ENCODE assay signal across 11 cellular contexts in genomic region chr6:52546678-52547077, GRCh38. TPM values are rescaled to one million over a fixed set of nuclear protein-coding genes. Genes with fewer than 3 reads are reported as not detected.
DNase-seq lines count a peak whose midpoint lies in the region; ATAC-seq and TF ChIP-seq lines count a peak whose summit lies in the region.
"Had no signal": no experiment of that assay in that cellular context is flagged by ENCODE, and none has a peak within 500 bp of the region (broad histone marks: within the 10 kb centered on the region; RNA-seq: fewer than 3 reads in every experiment).

No MANE protein-coding gene starts in this region.

- H3K9me3 Mint-ChIP-seq in H9 = no peaks in the 10 kb centered on the region
- no peaks in the 10 kb centered on the region for H3K9me3 Mint-ChIP-seq in activated T-cell treated with anti-CD3 and anti-CD28 coated beads, Interleukin-2, amount 50 U/mL, for 72 hours

- H3T11ph ChIP-seq in H9 (ENCODE audit: low read length) = no peak overlapping the region

- H3K4me3 Mint-ChIP-seq in H9 = no peak overlapping the region
- H3K4me3 Mint-ChIP-seq in activated T-cell treated with anti-CD3 and anti-CD28 coated beads, Interleukin-2, amount 50 U/mL, for 72 hours = no peak overlapping the region
- H3K4me3 Mint-ChIP-seq: activated naive CD8-positive, alpha-beta T cell had no signal

- H4K20me1 ChIP-seq in H9 (ENCODE audit: control insufficient read depth, insufficient read depth, insufficient read length) (no peaks in the 10 kb centered on the region), osteoblast (ENCODE audit: insufficient read depth, low read length) (peaks cover 5% of the 10 kb centered on the region)

- peak overlapping the region in 2 of 3 experiments; percentile 6 to 36; a peak in 1 of 7 replicates for H3K27ac Mint-ChIP-seq in H9
- H3K27ac Mint-ChIP-seq in activated T-cell treated with anti-CD3 and anti-CD28 coated beads, Interleukin-2, amount 50 U/mL, for 72 hours = no peak overlapping the region
- H3K27ac Mint-ChIP-seq: activated naive CD8-positive, alpha-beta T cell; progenitor cell of endocrine pancreas had no signal

- no peak overlapping the region for H2BK12ac ChIP-seq in H9 (ENCODE audit: insufficient read length, low read depth, low read length)

- H3K4me1 Mint-ChIP-seq in H9 = peaks cover 49 to 58% of the 10 kb centered on the region in 2 experiments
- peaks cover 17% of the 10 kb centered on the region for H3K4me1 Mint-ChIP-seq in activated T-cell treated with anti-CD3 and anti-CD28 coated beads, Interleukin-2, amount 50 U/mL, for 72 hours (ENCODE audit: low read depth)

- TF ChIP-seq CTCF in H9 (conservative IDR thresholded peaks at IDR 0.05) = no peak
- no peak for TF ChIP-seq CTCF in osteoblast (IDR thresholded peaks at IDR 0.05; ENCODE audit: extremely low read depth, low read depth, low read length)
- no peak for TF ChIP-seq CTCF in sigmoid colon (IDR thresholded peaks at IDR 0.05)

- H3K23ac ChIP-seq in H9 (ENCODE audit: insufficient read length, low read depth, low read length) = no peak overlapping the region

- H3K4me2 ChIP-seq in H9 (ENCODE audit: insufficient read depth, insufficient read length, low read length) = no peak overlapping the region
- H3K4me2 ChIP-seq in osteoblast (ENCODE audit: insufficient read depth, low read length) = no peak overlapping the region

- no peaks in the 10 kb centered on the region for H3K36me3 Mint-ChIP-seq in H9 (ENCODE audit: insufficient read depth in 1 of 3, low read depth in 3 of 3)
- H3K36me3 Mint-ChIP-seq in activated T-cell treated with anti-CD3 and anti-CD28 coated beads, Interleukin-2, amount 50 U/mL, for 72 hours (ENCODE audit: insufficient read depth in 2 of 2) = no peaks in the 10 kb centered on the region

- H2BK120ac ChIP-seq in H9 (ENCODE audit: low read depth, low read length, poor library complexity, severe bottlenecking) = no peak overlapping the region

- H4K91ac ChIP-seq in H9 (ENCODE audit: insufficient read length, low read depth, low read length) = no peak overlapping the region

- H3K36me3 ChIP-seq in osteoblast (ENCODE audit: insufficient read depth, low read length) = peaks cover 56% of the 10 kb centered on the region
- H3K36me3 ChIP-seq in sigmoid colon = no peaks in the 10 kb centered on the region

- H2BK20ac ChIP-seq in H9 (ENCODE audit: low read depth, low read length, poor library complexity, severe bottlenecking) = no peak overlapping the region

- H3K9ac ChIP-seq in H9 (ENCODE audit: extremely low read depth, insufficient read length, low read length) = no peak overlapping the region

- TF ChIP-seq EP300 in sigmoid colon (IDR thresholded peaks at IDR 0.05) = no peak

- no peak overlapping the region for H3K56ac ChIP-seq in H9 (ENCODE audit: insufficient read length, low read depth, low read length)

- H3K14ac ChIP-seq in H9 (ENCODE audit: insufficient read depth, low read length) = no peak overlapping the region

- TF ChIP-seq POLR2A in sigmoid colon (IDR thresholded peaks at IDR 0.05) = no peak

- intact Hi-C loops in sigmoid colon (cut with DNase I) = no loop called here

- WGBS in H9 (ENCODE audit: extremely low coverage, insufficient read length, low lambda C conversion rate) = no CpG with 5 or more reads among the region's 3 CpGs
- 78 to 91% methylated on average over 3 of the region's 3 CpGs for WGBS in sigmoid colon, 2 donors

- no peak overlapping the region for H2AFZ ChIP-seq in H9 (ENCODE audit: low read length)
- H2AFZ ChIP-seq in osteoblast (ENCODE audit: low read length) = no peak overlapping the region

- no peak overlapping the region for H2AK5ac ChIP-seq in H9 (ENCODE audit: insufficient read length, low read length)

- ATAC-seq in GM19025 (IDR thresholded peaks at IDR 0.05; ENCODE audit: low read depth, unreplicated experiment) (peak; percentile 88), HG03457 (IDR thresholded peaks at IDR 0.05; ENCODE audit: unreplicated experiment) (peak; percentile 60)
- ATAC-seq in activated T-cell treated with anti-CD3 and anti-CD28 coated beads, Interleukin-2, amount 50 U/mL, for 72 hours (replicated peaks in 1 of 2) = no peak

- H3K4me1 ChIP-seq in H9 (ENCODE audit: insufficient read depth, low read length) (peaks cover 12% of the 10 kb centered on the region), osteoblast (ENCODE audit: insufficient read depth, low read length) (peaks cover 98% of the 10 kb centered on the region), sigmoid colon (peaks cover 0 to 85% (median 79%) of the 10 kb centered on the region in 4 donors)

- no peak overlapping the region for H3K4ac ChIP-seq in H9 (ENCODE audit: low read depth, low read length)

- H3K9me3 ChIP-seq in H9 (ENCODE audit: control insufficient read depth, low read depth, low read length) (no peaks in the 10 kb centered on the region), osteoblast (ENCODE audit: low read depth, low read length) (no peaks in the 10 kb centered on the region), sigmoid colon (no peaks in the 10 kb centered on the region)

- no peak overlapping the region for H2BK15ac ChIP-seq in H9 (ENCODE audit: low read depth, low read length)

- no peaks in the 10 kb centered on the region for H3K23me2 ChIP-seq in H9 (ENCODE audit: insufficient read length, low read depth, low read length, poor library complexity, severe bottlenecking)

- DNase-seq in H9 = no peak
- no peak for DNase-seq in osteoblast (ENCODE audit: insufficient read length, low spot score, missing footprints)
- no peak for DNase-seq in AG20443 (ENCODE audit: low spot score)
- DNase-seq in sigmoid colon = no peak
- no peak for DNase-seq in substantia nigra (lab: John Stamatoyannopoulos, UW)
- no peak for DNase-seq in activated T-cell treated with anti-CD3 and anti-CD28 coated beads, Interleukin-2, amount 50 U/mL, for 72 hours
- DNase-seq: erythroblast had no signal

- H3K4me3 ChIP-seq in osteoblast (ENCODE audit: insufficient read depth, low read length) (no peak overlapping the region), sigmoid colon (no peak overlapping the region)

- no peaks in the 10 kb centered on the region for H3K79me1 ChIP-seq in H9 (ENCODE audit: insufficient read depth, low read depth, low read length, poor library complexity, severe bottlenecking)

- H3K27me3 ChIP-seq in H9 (ENCODE audit: insufficient read depth, low read length) (no peaks in the 10 kb centered on the region), osteoblast (ENCODE audit: insufficient read depth, low read length) (no peaks in the 10 kb centered on the region), sigmoid colon (no peaks in the 10 kb centered on the region)

- H3K27me3 Mint-ChIP-seq in H9 (ENCODE audit: low read depth) = no peaks in the 10 kb centered on the region
- H3K27me3 Mint-ChIP-seq in activated T-cell treated with anti-CD3 and anti-CD28 coated beads, Interleukin-2, amount 50 U/mL, for 72 hours (ENCODE audit: low read depth) = no peaks in the 10 kb centered on the region
- H3K27me3 Mint-ChIP-seq: activated naive CD8-positive, alpha-beta T cell; progenitor cell of endocrine pancreas had no signal

- H2BK5ac ChIP-seq in H9 (ENCODE audit: insufficient read length, low read length) = no peak overlapping the region

- H4K8ac ChIP-seq in H9 (replicated peaks; ENCODE audit: insufficient read length, low read depth, low read length) = no peak overlapping the region

- no peak overlapping the region for H3K18ac ChIP-seq in H9 (ENCODE audit: insufficient read length, low read depth, low read length)

- no peak overlapping the region for H4K5ac ChIP-seq in H9 (ENCODE audit: insufficient read length, low read depth, low read length)

- H3K27ac ChIP-seq in H9 (ENCODE audit: insufficient read length, low read depth, low read length) (no peak overlapping the region), osteoblast (ENCODE audit: low read depth, low read length) (peak overlapping the region; percentile 82), sigmoid colon (no peak overlapping the region), substantia nigra (ENCODE audit: low read depth, low read length, poor library complexity, severe bottlenecking) (no peak overlapping the region)

- H3K79me2 ChIP-seq in H9 (ENCODE audit: insufficient read depth, low read length) (peaks cover 10% of the 10 kb centered on the region; the same call in 1 of the 2 replicates), osteoblast (ENCODE audit: insufficient read depth, low read length) (peaks cover 99% of the 10 kb centered on the region)

RNA-seq across cellular contexts. Expression of gene TRAM2, which starts 30.2 kb away (rescaled TPM):
- 20.5 and 21.2 TPM in 2 replicates for total RNA-seq in H9 (2021)
- total RNA-seq in osteoblast = 129 and 155 TPM in 2 replicates
- total RNA-seq in sigmoid colon = 10 to 100 TPM in 3 of 4 donors, 1 to 10 TPM in 1; 9.6 to 15.0 (median 12.4) TPM
- polyA plus RNA-seq in sigmoid colon = 10 to 100 TPM in 1 of 3 donors, 1 to 10 TPM in 2; 1.8 to 13.3 (median 3.6) TPM
- 1 to 10 TPM; 4.9 to 5.2 TPM for total RNA-seq in activated T-cell treated with anti-CD3 and anti-CD28 coated beads, Interleukin-2, amount 50 U/mL, for 72 hours

Comparison
In these comparisons a context has a peak if more than half of its experiments do, and no peak if none do; other contexts are left out.
1. ATAC-seq: peak in GM19025 (single experiment) and HG03457 (single experiment); none in activated T-cell treated with anti-CD3 and anti-CD28 coated beads, Interleukin-2, amount 50 U/mL, for 72 hours (0 of 2).